In genomic region chr7:23570592-23571200, GRCh38 we compare ENCODE assay signal across 8 cellular contexts. TPM values are rescaled to one million over a fixed set of nuclear protein-coding genes. Genes with fewer than 3 reads are reported as not detected.
DNase-seq lines count a peak whose midpoint lies in the region; ATAC-seq, FAIRE-seq and TF ChIP-seq lines count a peak whose summit lies in the region.

No MANE protein-coding gene starts in this region.

- H3K27me3 ChIP-seq in bronchial epithelial cell (ENCODE audit: control insufficient read depth, insufficient read depth, low read length) = no peaks in the 10 kb centered on the region

- H3K9ac ChIP-seq in kidney (ENCODE audit: low read length in 2 of 2) = no peak overlapping the region

- ATAC-seq in GM18502 (IDR thresholded peaks at IDR 0.05; ENCODE audit: poor library complexity, unreplicated experiment) (peak; percentile 76), HG03064 (IDR thresholded peaks at IDR 0.05; ENCODE audit: low read depth, unreplicated experiment) (peak; percentile 85)

- intact Hi-C loops in kidney (cut with DNase I) = loop anchor here (5.0 kb wide), 1 partner anchor 142 kb away; the partner anchor contains the start of gene STK31

- H3K27ac ChIP-seq in kidney (ENCODE audit: low read depth in 2 of 2, low read length in 2 of 2) = no peak overlapping the region

- H3K36me3 ChIP-seq in bronchial epithelial cell (ENCODE audit: control insufficient read depth, insufficient read depth, low read length) = no peaks in the 10 kb centered on the region
- no peaks in the 10 kb centered on the region for H3K36me3 ChIP-seq in kidney (ENCODE audit: control insufficient read depth in 1 of 2, insufficient read depth in 2 of 2, low read length in 2 of 2)

- TF ChIP-seq CTCF in WI38 (IDR thresholded peaks at IDR 0.05; ENCODE audit: low read depth, low read length) = peak; percentile 81
- peak; percentile 86 for TF ChIP-seq CTCF in bronchial epithelial cell (IDR thresholded peaks at IDR 0.05; ENCODE audit: insufficient read depth, low read length, severe bottlenecking)
- peak; percentile 90 for TF ChIP-seq CTCF in kidney (IDR thresholded peaks at IDR 0.05; ENCODE audit: borderline replicate concordance, extremely low read depth, insufficient read depth)

- FAIRE-seq in bronchial epithelial cell (lab: Jason Lieb, UNC) (peak; percentile 62), kidney (lab: Jason Lieb, UNC) (no peak)

- no peak overlapping the region for H3K4me3 ChIP-seq in WI38 (ENCODE audit: low read depth, low read length)
- H3K4me3 ChIP-seq in bronchial epithelial cell (ENCODE audit: low read depth, low read length) = no peak overlapping the region
- H3K4me3 ChIP-seq in kidney (ENCODE audit: low read length in 2 of 2) = no peak overlapping the region

- DNase-seq in A172 (ENCODE audit: low spot score) (peak; percentile 88), NCI-H2171 treated with DMSO at 0.1 percent for 48 hours (lab: John Stamatoyannopoulos, UW) (peak; percentile 61), bronchial epithelial cell (ENCODE audit: low read depth) (peak; percentile 70), kidney (peak; percentile 72)
- peak; percentile 74 for DNase-seq in stimulated activated CD4-positive, alpha-beta T cell treated with anti-CD3 and anti-CD28 coated beads, Interleukin-2, amount 100 ng/mL, for 24 hours

- H3K4me1 ChIP-seq in kidney (ENCODE audit: control insufficient read depth in 1 of 2, insufficient read depth in 1 of 2, low read depth in 1 of 2, low read length in 2 of 2) = no peaks in the 10 kb centered on the region

- H3K9me3 ChIP-seq in kidney (ENCODE audit: control insufficient read depth in 1 of 2, low read length in 2 of 2) = no peaks in the 10 kb centered on the region

RNA-seq across cellular contexts. Expression of gene CCDC126, which starts 26.5 kb away (rescaled TPM):
- 14.9 and 15.7 TPM in 2 replicates for total RNA-seq in A172 (2014; rRNA removed; shearing (Covaris generic))
- total RNA-seq in bronchial epithelial cell (11.1 and 12.7 TPM in 2 replicates), kidney (8.9 TPM)
- 5.2 TPM for polyA plus RNA-seq in kidney (ENCODE audit: insufficient read depth, low read depth, low replicate concordance)

RNA-seq across cellular contexts. Expression of gene TRA2A, which starts 38.9 kb away (rescaled TPM):
- 18.9 and 27.5 TPM in 2 replicates for total RNA-seq in A172 (2014; rRNA removed; shearing (Covaris generic))
- total RNA-seq in bronchial epithelial cell (21.3 and 28.4 TPM in 2 replicates), kidney (67.1 TPM)
- polyA plus RNA-seq in kidney (ENCODE audit: insufficient read depth, low read depth, low replicate concordance) = 46.4 TPM
